In genomic region chr3:95387242-95388021, GRCh38 we compare ENCODE assay signal across 15 cellular contexts.
DNase-seq lines count a peak whose midpoint lies in the region; ATAC-seq, FAIRE-seq and TF ChIP-seq lines count a peak whose summit lies in the region.
"Had no signal": no experiment of that assay in that cellular context is flagged by ENCODE, and none has a peak within 500 bp of the region (broad histone marks: within the 10 kb centered on the region; RNA-seq: fewer than 3 reads in every experiment).

No MANE protein-coding gene starts in this region.

- 3% methylated on average over 6 of the region's 6 CpGs for WGBS in GM12878 (ENCODE audit: insufficient coverage, insufficient replicate concordance, low lambda C conversion rate, missing lambda C conversion rate)

- SMC1A ChIA-PET in GM12878 (lab: Charles Lee; ENCODE audit: uncharacterized antibody, unreplicated experiment): interaction anchor here (1.1 to 3.4 kb wide), 7 partner anchors 17 to 113 kb away, joined by 3 to 23 read pairs (median 4); no protein-coding TSS in a partner anchor

- H3K4me3 ChIP-seq in GM12878 (no peak overlapping the region), Peyer's patch (no peak overlapping the region)

- no peak overlapping the region for H3K4me3 Mint-ChIP-seq in activated CD4-positive, alpha-beta memory T cell treated with anti-CD3 and anti-CD28 coated beads for 36 hours
- H3K4me3 Mint-ChIP-seq: activated naive CD4-positive, alpha-beta T cell treated with anti-CD3 and anti-CD28 coated beads, Interleukin-2, amount 10 ng/mL, durations not matched to agents 7 days and 5 days had no signal

- no peak overlapping the region for H2AFZ ChIP-seq in GM12878 (ENCODE audit: control insufficient read depth, low read depth, low read length)

- POLR2A ChIA-PET in GM12878 (lab: Charles Lee): no interaction called here
- POLR2A ChIA-PET in activated CD4-positive, alpha-beta memory T cell treated with anti-CD3 and anti-CD28 coated beads for 36 hours (lab: Charles Lee): no interaction called here

- DNase-seq in GM12878 (ENCODE audit: low read depth, low spot score) (peak; percentile 80), DMS53 treated with DMSO at 0.1 percent for 48 hours (lab: John Stamatoyannopoulos, UW; ENCODE audit: unreplicated experiment) (no peak), dermis blood vessel endothelial cell (no peak), Peyer's patch (no peak)
- no peak for DNase-seq in activated CD4-positive, alpha-beta memory T cell treated with anti-CD3 and anti-CD28 coated beads for 36 hours
- DNase-seq: activated CD4-positive, alpha-beta T cell treated with anti-CD3 and anti-CD28 coated beads, Interleukin-2, amount 50 U/mL, for 1 hour; activated naive CD4-positive, alpha-beta T cell treated with anti-CD3 and anti-CD28 coated beads, Interleukin-2, amount 10 ng/mL, durations not matched to agents 7 days and 5 days; foreskin melanocyte; left ventricle myocardium superior; NCI-H1092 treated with DMSO at 0.1 percent for 48 hours; stimulated activated CD4-positive, alpha-beta T cell treated with anti-CD3 and anti-CD28 coated beads, Interleukin-4, amount 100 ng/mL, for 4 hours had no signal

- peak overlapping the region; percentile 15; the same call in 1 of the 2 replicates for H3K4me2 ChIP-seq in GM12878 (ENCODE audit: control insufficient read depth, insufficient read depth)

- H3K27ac Mint-ChIP-seq in activated CD4-positive, alpha-beta memory T cell treated with anti-CD3 and anti-CD28 coated beads for 36 hours: no peak overlapping the region
- H3K27ac Mint-ChIP-seq: activated naive CD4-positive, alpha-beta T cell treated with anti-CD3 and anti-CD28 coated beads, Interleukin-2, amount 10 ng/mL, durations not matched to agents 7 days and 5 days had no signal

- H3K27ac ChIP-seq in GM12878 (ENCODE audit: control insufficient read depth, insufficient read depth) (no peak overlapping the region), Peyer's patch (no peak overlapping the region)

- TF ChIP-seq CTCF in GM12878 (IDR thresholded peaks at IDR 0.05 in 2 of 3, conservative IDR thresholded peaks at IDR 0.05 in 1 of 3; ENCODE audit: control insufficient read depth in 2 of 3, extremely low read depth in 1 of 3, insufficient read depth in 1 of 3, low read depth in 3 of 3, low read length in 3 of 3): no peak
- TF ChIP-seq CTCF in Peyer's patch (IDR thresholded peaks at IDR 0.05): no peak

- in situ Hi-C loops in GM12878 (cut with MboI): no loop called here

- intact Hi-C loops in GM12878 (cut with micrococcal nuclease; ENCODE audit: unreplicated experiment): loop anchor here (1.0 kb wide), 1 partner anchor 30 kb away; no protein-coding TSS in a partner anchor
- intact Hi-C loops in activated CD4-positive, alpha-beta memory T cell treated with anti-CD3 and anti-CD28 coated beads for 36 hours (cut with micrococcal nuclease): no loop called here

- H3K9ac ChIP-seq in GM12878 (ENCODE audit: control insufficient read depth, insufficient read depth, low read length): no peak overlapping the region

- H3K4me1 ChIP-seq in GM12878 (ENCODE audit: control insufficient read depth, insufficient read depth, low read length) (peaks cover 5% of the 10 kb centered on the region), Peyer's patch (no peaks in the 10 kb centered on the region)

- H3K9me3 ChIP-seq in GM12878 (replicated peaks; ENCODE audit: control insufficient read depth, insufficient read depth, low read length): no peaks in the 10 kb centered on the region
- H3K9me3 ChIP-seq in Peyer's patch: no peaks in the 10 kb centered on the region

- peak; percentile 94 to 95; a peak in 3 of 4 replicates for TF ChIP-seq EP300 in GM12878 (IDR thresholded peaks at IDR 0.05; ENCODE audit: borderline replicate concordance in 1 of 2, control insufficient read depth in 1 of 2, low read depth in 2 of 2, low read length in 2 of 2)

- H3K9me3 Mint-ChIP-seq in activated CD4-positive, alpha-beta memory T cell treated with anti-CD3 and anti-CD28 coated beads for 36 hours: peaks cover 3% of the 10 kb centered on the region
- H3K9me3 Mint-ChIP-seq: activated naive CD4-positive, alpha-beta T cell treated with anti-CD3 and anti-CD28 coated beads, Interleukin-2, amount 10 ng/mL, durations not matched to agents 7 days and 5 days had no signal

- no peak for TF ChIP-seq RAD21 in GM12878 (IDR thresholded peaks at IDR 0.05; ENCODE audit: insufficient read depth, low read depth, low read length)

- no peaks in the 10 kb centered on the region for H3K36me3 Mint-ChIP-seq in activated CD4-positive, alpha-beta memory T cell treated with anti-CD3 and anti-CD28 coated beads for 36 hours
- H3K36me3 Mint-ChIP-seq: activated naive CD4-positive, alpha-beta T cell treated with anti-CD3 and anti-CD28 coated beads, Interleukin-2, amount 10 ng/mL, durations not matched to agents 7 days and 5 days had no signal

- FAIRE-seq in GM12878 (lab: Jason Lieb, UNC): peak; percentile 41
- FAIRE-seq: endothelial cell of umbilical vein had no signal

- H4K20me1 ChIP-seq in GM12878 (ENCODE audit: control insufficient read depth, insufficient read depth): no peaks in the 10 kb centered on the region

- no peaks in the 10 kb centered on the region for H3K27me3 Mint-ChIP-seq in activated CD4-positive, alpha-beta memory T cell treated with anti-CD3 and anti-CD28 coated beads for 36 hours
- H3K27me3 Mint-ChIP-seq: activated naive CD4-positive, alpha-beta T cell treated with anti-CD3 and anti-CD28 coated beads, Interleukin-2, amount 10 ng/mL, durations not matched to agents 7 days and 5 days had no signal

- BruUV-seq in GM12878 (replicated peaks; lab: Mats Ljungman, UMichigan): no TSS peak

- CTCF ChIA-PET in GM12878 (lab: Yijun Ruan, JAX): interaction anchor here (0.6 to 1.3 kb wide), 3 partner anchors 10 to 32 kb away, joined by 3 to 4 read pairs (median 3); no protein-coding TSS in a partner anchor
- CTCF ChIA-PET in activated CD4-positive, alpha-beta memory T cell treated with anti-CD3 and anti-CD28 coated beads for 36 hours (lab: Charles Lee): interaction anchor here (0.6 kb wide), 1 partner anchor 1140 kb away, joined by 3 read pairs; no protein-coding TSS in a partner anchor

- no peak for TF ChIP-seq POLR2A in GM12878 (IDR thresholded peaks at IDR 0.05; ENCODE audit: low read depth, low read length)
- no peak for TF ChIP-seq POLR2A in Peyer's patch (IDR thresholded peaks at IDR 0.05)

- RAD21 ChIA-PET in GM12878 (lab: Charles Lee; ENCODE audit: unreplicated experiment): interaction anchor here (1.0 to 3.3 kb wide), 4 partner anchors 10 to 152 kb away, joined by 3 to 22 read pairs (median 4); no protein-coding TSS in a partner anchor

- ATAC-seq in GM18511 (IDR thresholded peaks at IDR 0.05; ENCODE audit: unreplicated experiment): peak; percentile 90
- peak; percentile 77 for ATAC-seq in GM21381 (IDR thresholded peaks at IDR 0.05; ENCODE audit: unreplicated experiment)
- peak; percentile 94 for ATAC-seq in HG03159 (IDR thresholded peaks at IDR 0.05; ENCODE audit: unreplicated experiment)
- ATAC-seq in GM12878: peak; percentile 97
- ATAC-seq: left ventricle myocardium superior had no signal

- H3K27me3 ChIP-seq in GM12878 (replicated peaks in 1 of 2; ENCODE audit: control insufficient read depth in 2 of 2, insufficient read depth in 2 of 2, low read length in 1 of 2) (no peaks in the 10 kb centered on the region), Peyer's patch (no peaks in the 10 kb centered on the region)

- H3K79me2 ChIP-seq in GM12878 (ENCODE audit: control insufficient read depth, insufficient read depth, low read length): no peaks in the 10 kb centered on the region

- H3K36me3 ChIP-seq in GM12878 (ENCODE audit: control insufficient read depth in 2 of 2, insufficient read depth in 2 of 2, low read length in 1 of 2): no peaks in the 10 kb centered on the region
- H3K36me3 ChIP-seq in Peyer's patch: no peaks in the 10 kb centered on the region

- H3K4me1 Mint-ChIP-seq in activated CD4-positive, alpha-beta memory T cell treated with anti-CD3 and anti-CD28 coated beads for 36 hours (ENCODE audit: low read depth): no peaks in the 10 kb centered on the region
- H3K4me1 Mint-ChIP-seq: activated naive CD4-positive, alpha-beta T cell treated with anti-CD3 and anti-CD28 coated beads, Interleukin-2, amount 10 ng/mL, durations not matched to agents 7 days and 5 days had no signal

TF ChIP-seq in GM12878, 131 proteins besides CTCF, POLR2A, EP300 and RAD21 (continues in another document):
- TF ChIP-seq NR2C1 (IDR thresholded peaks at IDR 0.05): no peak
- no peak for TF ChIP-seq RELA (IDR thresholded peaks at IDR 0.05; ENCODE audit: borderline replicate concordance, partially characterized antibody)
- TF ChIP-seq MEF2B (IDR thresholded peaks at IDR 0.05; ENCODE audit: partially characterized antibody, poor library complexity, severe bottlenecking): peak; percentile 95
- no peak for TF ChIP-seq HDAC6 (IDR thresholded peaks at IDR 0.05; ENCODE audit: unreplicated experiment)
- TF ChIP-seq TCF7 (IDR thresholded peaks at IDR 0.05; ENCODE audit: borderline replicate concordance): no peak
- TF ChIP-seq ZNF217 (IDR thresholded peaks at IDR 0.05): peak; percentile 98
- peak; percentile 79 for TF ChIP-seq SMAD1 (IDR thresholded peaks at IDR 0.05; ENCODE audit: low read depth, partially characterized antibody)
- peak; percentile 48 to 79; a peak in 3 of 4 replicates for TF ChIP-seq BHLHE40 (IDR thresholded peaks at IDR 0.05; ENCODE audit: borderline replicate concordance in 1 of 2, low read depth in 2 of 2, low read length in 1 of 2)
- TF ChIP-seq PAX5 (IDR thresholded peaks at IDR 0.05; ENCODE audit: borderline replicate concordance, low read depth, low read length): peak; percentile 83
- TF ChIP-seq NBN (IDR thresholded peaks at IDR 0.05): peak; percentile 96
- no peak for TF ChIP-seq STAT1 (conservative IDR thresholded peaks at IDR 0.05)
- TF ChIP-seq GATAD2B (conservative IDR thresholded peaks at IDR 0.05; ENCODE audit: low read depth): peak; percentile 82
- TF ChIP-seq ZBED1 (IDR thresholded peaks at IDR 0.05; ENCODE audit: borderline replicate concordance): no peak
- peak; percentile 98 for TF ChIP-seq BCL11A (IDR thresholded peaks at IDR 0.05; ENCODE audit: low read depth, low read length)
- TF ChIP-seq POLR2AphosphoS5 (IDR thresholded peaks at IDR 0.05; ENCODE audit: low read length): no peak
- TF ChIP-seq SMC3 (IDR thresholded peaks at IDR 0.05; ENCODE audit: borderline replicate concordance, low read length): 0 out of 2 replicates have a peak, but pooled peaks have one; percentile 13
- TF ChIP-seq RCOR1 (conservative IDR thresholded peaks at IDR 0.05; ENCODE audit: low read depth, low read length): peak; percentile 92; the same call in 1 of the 2 replicates
- TF ChIP-seq TARDBP (IDR thresholded peaks at IDR 0.05; ENCODE audit: borderline replicate concordance): no peak
- no peak for TF ChIP-seq YBX1 (IDR thresholded peaks at IDR 0.05)
- TF ChIP-seq SMAD5 (IDR thresholded peaks at IDR 0.05; ENCODE audit: low read depth): no peak
- no peak for TF ChIP-seq MYB (IDR thresholded peaks at IDR 0.05; ENCODE audit: borderline replicate concordance, low read depth, low read length)
- TF ChIP-seq CBX5 (IDR thresholded peaks at IDR 0.05; ENCODE audit: low read depth): no peak
